In genomic region chr3:155026999-155027591, GRCh38 we compare ENCODE assay signal across 1 cellular context.
TF ChIP-seq lines count a peak whose summit lies in the region.

No MANE protein-coding gene starts in this region.

TF ChIP-seq in SK-N-SH, 30 proteins besides CTCF, POLR2A, EP300 and RAD21 (continued from another document):
- TF ChIP-seq IRF3 (IDR thresholded peaks at IDR 0.05; ENCODE audit: low read depth, low read length) (no peak), NFIC (IDR thresholded peaks at IDR 0.05; ENCODE audit: borderline replicate concordance) (peak; percentile 49; the same call in 1 of the 2 replicates), PBX3 (IDR thresholded peaks at IDR 0.05) (peak; percentile 87), ELF1 (IDR thresholded peaks at IDR 0.05) (peak; percentile 38; the same call in 1 of the 2 replicates), FOXM1 (IDR thresholded peaks at IDR 0.05; ENCODE audit: low read depth) (no peak), FOSL2 (IDR thresholded peaks at IDR 0.05; ENCODE audit: borderline replicate concordance, low read depth) (no peak), RFX5 (IDR thresholded peaks at IDR 0.05; ENCODE audit: low read length) (no peak), JUND (IDR thresholded peaks at IDR 0.05) (peak; percentile 37; the same call in 1 of the 2 replicates), GABPA (IDR thresholded peaks at IDR 0.05; ENCODE audit: low read depth) (no peak; the same call in 1 of the 2 replicates), MEF2A (IDR thresholded peaks at IDR 0.05; ENCODE audit: borderline replicate concordance, low read depth) (no peak), SIN3A (IDR thresholded peaks at IDR 0.05; ENCODE audit: borderline replicate concordance, low read depth, low read length) (no peak), TCF12 (IDR thresholded peaks at IDR 0.05) (peak; percentile 64), RXRA (IDR thresholded peaks at IDR 0.05; ENCODE audit: borderline replicate concordance, low read depth) (no peak), USF2 (IDR thresholded peaks at IDR 0.05; ENCODE audit: borderline replicate concordance, low read depth, low read length) (no peak), FOXJ3 (CRISPR knock-in tag; IDR thresholded peaks at IDR 0.05) (no peak)
- TF ChIP-seq, protein P1, sequence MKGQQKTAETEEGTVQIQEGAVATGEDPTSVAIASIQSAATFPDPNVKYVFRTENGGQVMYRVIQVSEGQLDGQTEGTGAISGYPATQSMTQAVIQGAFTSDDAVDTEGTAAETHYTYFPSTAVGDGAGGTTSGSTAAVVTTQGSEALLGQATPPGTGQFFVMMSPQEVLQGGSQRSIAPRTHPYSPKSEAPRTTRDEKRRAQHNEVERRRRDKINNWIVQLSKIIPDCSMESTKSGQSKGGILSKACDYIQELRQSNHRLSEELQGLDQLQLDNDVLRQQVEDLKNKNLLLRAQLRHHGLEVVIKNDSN (IDR thresholded peaks at IDR 0.05; ENCODE audit: borderline replicate concordance, low read depth), result no peak
